Comparison of ENCODE assay signal across 10 cellular contexts in genomic region chr5:149679876-149680809, GRCh38. TPM values are rescaled to one million over a fixed set of nuclear protein-coding genes. Genes with fewer than 3 reads are reported as not detected.
DNase-seq lines count a peak whose midpoint lies in the region; ATAC-seq lines count a peak whose summit lies in the region.
"Had no signal": no experiment of that assay in that cellular context is flagged by ENCODE, and none has a peak within 500 bp of the region (broad histone marks: within the 10 kb centered on the region; RNA-seq: fewer than 3 reads in every experiment).

No MANE protein-coding gene starts in this region.

- H2AFZ ChIP-seq in Karpas-422 (ENCODE audit: low read length), result peak overlapping the region; percentile 63; the same call in 1 of the 2 replicates

- H3K4me3 Mint-ChIP-seq in memory B cell, result no peak overlapping the region
- H3K4me3 Mint-ChIP-seq in activated CD8-positive, alpha-beta T cell treated with anti-CD3 and anti-CD28 coated beads, Interleukin-2, amount 10 ng/mL, durations not matched to agents 7 days and 5 days, result no peak overlapping the region
- H3K4me3 Mint-ChIP-seq: activated CD4-positive, alpha-beta memory T cell treated with anti-CD3 and anti-CD28 coated beads, Interleukin-2, amount 10 ng/mL, durations not matched to agents 7 days and 5 days had no signal

- H3K9me3 Mint-ChIP-seq in memory B cell, result no peaks in the 10 kb centered on the region
- no peaks in the 10 kb centered on the region for H3K9me3 Mint-ChIP-seq in activated CD8-positive, alpha-beta T cell treated with anti-CD3 and anti-CD28 coated beads, Interleukin-2, amount 10 ng/mL, durations not matched to agents 7 days and 5 days (ENCODE audit: insufficient read depth)
- H3K9me3 Mint-ChIP-seq: activated CD4-positive, alpha-beta memory T cell treated with anti-CD3 and anti-CD28 coated beads, Interleukin-2, amount 10 ng/mL, durations not matched to agents 7 days and 5 days had no signal

- no peaks in the 10 kb centered on the region for H3K36me3 Mint-ChIP-seq in memory B cell
- no peaks in the 10 kb centered on the region for H3K36me3 Mint-ChIP-seq in activated CD8-positive, alpha-beta T cell treated with anti-CD3 and anti-CD28 coated beads, Interleukin-2, amount 10 ng/mL, durations not matched to agents 7 days and 5 days (ENCODE audit: low read depth)

- no peaks in the 10 kb centered on the region for H4K20me1 ChIP-seq in Karpas-422 (ENCODE audit: insufficient read depth, low read depth, low read length)

- H3K27me3 ChIP-seq in Karpas-422 (ENCODE audit: low read length), result no peaks in the 10 kb centered on the region

- no peaks in the 10 kb centered on the region for H3K9me3 ChIP-seq in Karpas-422 (ENCODE audit: low read length)

- H3K79me2 ChIP-seq in Karpas-422 (ENCODE audit: low read length), result no peaks in the 10 kb centered on the region

- H3K27ac ChIP-seq in Karpas-422 (ENCODE audit: low read length), result peak overlapping the region; percentile 56

- CTCF ChIA-PET in activated CD8-positive, alpha-beta T cell treated with anti-CD3 and anti-CD28 coated beads, Interleukin-2, amount 10 ng/mL, durations not matched to agents 7 days and 5 days (lab: Charles Lee), result interaction anchor here (1.4 kb wide), 1 partner anchor 13 kb away, joined by 3 read pairs; no protein-coding TSS in a partner anchor

- POLR2A ChIA-PET in activated CD8-positive, alpha-beta T cell treated with anti-CD3 and anti-CD28 coated beads, Interleukin-2, amount 10 ng/mL, durations not matched to agents 7 days and 5 days (lab: Charles Lee), result no interaction called here

- no peak overlapping the region; the same call in 1 of the 2 replicates for H3K9ac ChIP-seq in Karpas-422 (ENCODE audit: low read length)

- peak overlapping the region; percentile 63 for H3K4me2 ChIP-seq in Karpas-422 (ENCODE audit: low read depth, low read length, poor library complexity, severe bottlenecking)

- ATAC-seq in GM18870 (IDR thresholded peaks at IDR 0.05; ENCODE audit: unreplicated experiment), result peak; percentile 62
- peak; percentile 57 for ATAC-seq in HG02759 (IDR thresholded peaks at IDR 0.05; ENCODE audit: unreplicated experiment)
- ATAC-seq in memory B cell (ENCODE audit: low read depth), result peak; percentile 39
- no peak for ATAC-seq in activated CD8-positive, alpha-beta T cell treated with anti-CD3 and anti-CD28 coated beads, Interleukin-2, amount 10 ng/mL, durations not matched to agents 7 days and 5 days

- H3K9me2 ChIP-seq in Karpas-422 (replicated peaks; ENCODE audit: insufficient read depth, low read length), result no peaks in the 10 kb centered on the region

- peaks cover 36% of the 10 kb centered on the region for H3K4me1 ChIP-seq in Karpas-422 (ENCODE audit: low read length)

- H3K4me3 ChIP-seq in Karpas-422 (ENCODE audit: low read length), result peak overlapping the region; percentile 5; the same call in 1 of the 2 replicates

- H3K36me3 ChIP-seq in Karpas-422 (ENCODE audit: insufficient read depth, low read length), result no peaks in the 10 kb centered on the region

- peaks cover 44% of the 10 kb centered on the region for H3K4me1 Mint-ChIP-seq in memory B cell
- H3K4me1 Mint-ChIP-seq in activated CD8-positive, alpha-beta T cell treated with anti-CD3 and anti-CD28 coated beads, Interleukin-2, amount 10 ng/mL, durations not matched to agents 7 days and 5 days (ENCODE audit: low read depth), result no peaks in the 10 kb centered on the region
- H3K4me1 Mint-ChIP-seq: activated CD4-positive, alpha-beta memory T cell treated with anti-CD3 and anti-CD28 coated beads, Interleukin-2, amount 10 ng/mL, durations not matched to agents 7 days and 5 days had no signal

- no peak for DNase-seq in Karpas-422
- no peak for DNase-seq in memory B cell (ENCODE audit: low spot score in 2 of 2)
- no peak for DNase-seq in activated CD8-positive, alpha-beta T cell treated with anti-CD3 and anti-CD28 coated beads, Interleukin-2, amount 10 ng/mL, durations not matched to agents 7 days and 5 days
- no peak for DNase-seq in stimulated activated CD4-positive, alpha-beta T cell treated with anti-CD3 and anti-CD28 coated beads, Interleukin-4, amount 100 ng/mL, for 24 hours
- no peak for DNase-seq in NCI-H2171 (lab: John Stamatoyannopoulos, UW)
- no peak for DNase-seq in effector CD4-positive, alpha-beta T cell
- DNase-seq: activated CD4-positive, alpha-beta memory T cell treated with anti-CD3 and anti-CD28 coated beads, Interleukin-2, amount 10 ng/mL, durations not matched to agents 7 days and 5 days; stimulated activated naive CD4-positive, alpha-beta T cell treated with Interleukin-2 at 50 U/mL for 16 hours had no signal

- H3K27ac Mint-ChIP-seq in memory B cell, result peak overlapping the region; percentile 68
- H3K27ac Mint-ChIP-seq in activated CD8-positive, alpha-beta T cell treated with anti-CD3 and anti-CD28 coated beads, Interleukin-2, amount 10 ng/mL, durations not matched to agents 7 days and 5 days, result no peak overlapping the region
- H3K27ac Mint-ChIP-seq: activated CD4-positive, alpha-beta memory T cell treated with anti-CD3 and anti-CD28 coated beads, Interleukin-2, amount 10 ng/mL, durations not matched to agents 7 days and 5 days had no signal

- no peaks in the 10 kb centered on the region for H3K27me3 Mint-ChIP-seq in memory B cell
- H3K27me3 Mint-ChIP-seq in activated CD8-positive, alpha-beta T cell treated with anti-CD3 and anti-CD28 coated beads, Interleukin-2, amount 10 ng/mL, durations not matched to agents 7 days and 5 days (ENCODE audit: low read depth), result peaks cover 19% of the 10 kb centered on the region

RNA-seq across cellular contexts. Expression of gene PPARGC1B, which starts 50.0 kb away (rescaled TPM):
- 6.1 and 7.0 TPM in 2 replicates for total RNA-seq in Karpas-422 (2014; rRNA removed; shearing (Covaris generic); ENCODE audit: low replicate concordance)
- total RNA-seq in activated CD8-positive, alpha-beta T cell treated with anti-CD3 and anti-CD28 coated beads, Interleukin-2, amount 10 ng/mL, durations not matched to agents 7 days and 5 days, result 1 to 10 TPM; 9.4 to 9.6 TPM
